Comparison of ENCODE assay signal across 23 cellular contexts in the genomic region with DNA sequence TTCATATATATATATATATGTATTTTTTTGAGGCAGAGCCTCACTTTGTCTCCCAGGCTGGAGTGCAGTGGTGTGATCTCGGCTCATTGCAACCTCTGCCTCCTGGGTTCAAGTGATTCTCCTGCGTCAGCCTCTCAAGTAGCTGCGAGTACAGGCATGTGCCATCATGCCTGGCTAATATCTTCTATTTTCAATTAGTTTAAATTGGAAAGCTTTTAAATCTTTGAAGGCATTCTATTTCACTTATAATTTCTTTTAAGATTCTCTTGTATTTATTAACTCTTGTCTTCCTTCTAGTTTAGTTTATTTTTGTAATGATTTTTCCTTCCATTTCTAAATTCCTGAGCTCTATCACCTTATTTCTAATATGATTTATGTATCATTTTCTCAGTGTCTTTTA.
"Had no signal": no experiment of that assay in that cellular context is flagged by ENCODE, and none has a peak within 500 bp of the region (broad histone marks: within the 10 kb centered on the region; RNA-seq: fewer than 3 reads in every experiment).

No MANE protein-coding gene starts in this region.

- H3K4me1 Mint-ChIP-seq: activated CD4-positive, alpha-beta T cell treated with anti-CD3 and anti-CD28 coated beads, Interleukin-2, amount 10 ng/mL, durations not matched to agents 24 days and 14 days had no signal

- H3K4me1 ChIP-seq: suprapubic skin, transverse colon had no signal

- H3K9ac ChIP-seq: neural progenitor cell had no signal

- H3K36me3 ChIP-seq: neural progenitor cell, ovary, right lobe of liver, suprapubic skin, transverse colon, uterus had no signal

- H3K27ac Mint-ChIP-seq: activated CD4-positive, alpha-beta T cell treated with anti-CD3 and anti-CD28 coated beads, Interleukin-2, amount 10 ng/mL, durations not matched to agents 24 days and 14 days; activated CD8-positive, alpha-beta T cell treated with anti-CD3 and anti-CD28 coated beads for 36 hours; neural progenitor cell; stimulated activated naive CD8-positive, alpha-beta T cell treated with anti-CD3 and anti-CD28 coated beads, Interleukin-15, amount 100 ng/mL, for 72 hours had no signal

- H2AFZ ChIP-seq: neural progenitor cell had no signal

- FAIRE-seq: small intestine had no signal

- H3K4me2 ChIP-seq: neural progenitor cell had no signal

- H3K27me3 Mint-ChIP-seq: activated CD8-positive, alpha-beta T cell treated with anti-CD3 and anti-CD28 coated beads for 36 hours; naive B cell; stimulated activated naive CD8-positive, alpha-beta T cell treated with anti-CD3 and anti-CD28 coated beads, Interleukin-15, amount 100 ng/mL, for 72 hours had no signal

- DNase-seq: activated CD8-positive, alpha-beta T cell treated with anti-CD3 and anti-CD28 coated beads for 36 hours; activated naive CD4-positive, alpha-beta T cell treated with anti-CD3 and anti-CD28 coated beads, Interleukin-2, amount 50 U/mL, for 16 hours; activated T-cell treated with anti-CD3 and anti-CD28 coated beads, Interleukin-2, amount 50 U/mL, for 1 hour; aorta; cerebellar nuclear complex; effector memory CD4-positive, alpha-beta T cell; foreskin fibroblast; hypothalamus; islet precursor cell; naive B cell; ovary; right lobe of liver; small intestine; stimulated activated CD4-positive, alpha-beta T cell treated with anti-CD3 and anti-CD28 coated beads, Interleukin-4, amount 100 ng/mL, for 1 hour; stimulated activated naive CD8-positive, alpha-beta T cell treated with anti-CD3 and anti-CD28 coated beads, Interleukin-15, amount 100 ng/mL, for 72 hours; T-helper 1 cell; T-helper 9 cell; transverse colon; uterus had no signal

- H3K4me3 ChIP-seq: lung, neural progenitor cell, ovary, right lobe of liver, suprapubic skin, transverse colon, uterus had no signal

- H3K27me3 ChIP-seq: neural progenitor cell, ovary, right lobe of liver, suprapubic skin, transverse colon, uterus had no signal

- ATAC-seq: activated CD8-positive, alpha-beta T cell treated with anti-CD3 and anti-CD28 coated beads for 36 hours; right lobe of liver; stimulated activated naive CD8-positive, alpha-beta T cell treated with anti-CD3 and anti-CD28 coated beads, Interleukin-15, amount 100 ng/mL, for 72 hours had no signal

- H3K27ac ChIP-seq: neural progenitor cell, ovary, right lobe of liver, suprapubic skin, transverse colon, uterus had no signal

- H3K9me3 ChIP-seq: ovary, right lobe of liver, suprapubic skin, transverse colon, uterus had no signal

- H3K4me3 Mint-ChIP-seq: activated CD4-positive, alpha-beta T cell treated with anti-CD3 and anti-CD28 coated beads, Interleukin-2, amount 10 ng/mL, durations not matched to agents 24 days and 14 days; activated CD8-positive, alpha-beta T cell treated with anti-CD3 and anti-CD28 coated beads for 36 hours; naive B cell; neural progenitor cell; stimulated activated naive CD8-positive, alpha-beta T cell treated with anti-CD3 and anti-CD28 coated beads, Interleukin-15, amount 100 ng/mL, for 72 hours had no signal
